7 cellular contexts compared by ENCODE assay signal in genomic region chrX:123959281-123960063, GRCh38. TPM values are rescaled to one million over a fixed set of nuclear protein-coding genes. Genes with fewer than 3 reads are reported as not detected.
DNase-seq lines count a peak whose midpoint lies in the region; ATAC-seq lines count a peak whose summit lies in the region.

No MANE protein-coding gene starts in this region.

- H3K27me3 ChIP-seq in thymus (ENCODE audit: control insufficient read depth, insufficient read depth), result no peaks in the 10 kb centered on the region

- H3K4me3 ChIP-seq in thymus (ENCODE audit: low read length), result peak overlapping the region; percentile 67

- WGBS in thymus, result under 1% methylated on average over 34 of the region's 35 CpGs

- no peaks in the 10 kb centered on the region for H3K4me1 ChIP-seq in thymus (ENCODE audit: control insufficient read depth, insufficient read depth, low read length)

- H3K27ac ChIP-seq in epithelial cell of prostate (peak overlapping the region; percentile 93), thymus (ENCODE audit: low read depth) (peak overlapping the region; percentile 95)

- DNase-seq in GM03348 (ENCODE audit: low spot score) (peak; percentile 33), KG1 (lab: John Stamatoyannopoulos, UW) (peak; percentile 31), epithelial cell of prostate (ENCODE audit: low read depth, low spot score) (no peak), mucosa of gallbladder (ENCODE audit: low spot score) (peak; percentile 27)
- peak; percentile 10 for DNase-seq in activated CD4-positive, alpha-beta T cell treated with anti-CD3 and anti-CD28 coated beads for 48 hours

- H3K9me3 ChIP-seq in thymus (ENCODE audit: control insufficient read depth), result no peaks in the 10 kb centered on the region

- no peaks in the 10 kb centered on the region for H3K36me3 ChIP-seq in thymus (ENCODE audit: control insufficient read depth, insufficient read depth)

- ATAC-seq in HG03469 (IDR thresholded peaks at IDR 0.05; ENCODE audit: unreplicated experiment), result no peak

RNA-seq across cellular contexts. Expression of gene STAG2, which starts 2.0 kb away (rescaled TPM):
- 58.0 TPM for total RNA-seq in mucosa of gallbladder
- 44.0 TPM for polyA plus RNA-seq in thymus
